Comparison of ENCODE assay signal across 17 cellular contexts in the genomic region with DNA sequence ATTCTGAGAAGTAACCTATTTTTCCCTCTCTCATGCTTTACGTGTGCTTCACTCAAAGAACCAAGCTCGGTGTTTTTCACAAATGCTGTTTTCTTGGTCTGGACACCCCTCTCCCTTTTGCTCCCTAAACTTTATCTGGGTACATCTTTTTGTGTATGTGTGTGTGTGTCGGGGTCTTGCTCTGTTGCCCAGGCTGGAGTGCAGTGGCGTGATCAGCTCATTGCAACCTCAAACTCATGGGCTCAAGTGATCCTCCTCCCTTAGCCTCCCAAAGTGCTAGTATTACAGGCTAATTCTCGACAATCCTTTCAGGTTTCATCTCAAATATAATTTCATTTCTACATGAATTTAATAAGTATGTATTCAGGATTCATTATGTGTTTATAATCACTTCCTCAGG.
"Had no signal": no experiment of that assay in that cellular context is flagged by ENCODE, and none has a peak within 500 bp of the region (broad histone marks: within the 10 kb centered on the region; RNA-seq: fewer than 3 reads in every experiment).

No MANE protein-coding gene starts in this region.

- H3K79me2 ChIP-seq: parathyroid adenoma had no signal

- H3K27me3 ChIP-seq: esophagus squamous epithelium, gastroesophageal sphincter, suprapubic skin, thyroid gland had no signal

- H3K9ac ChIP-seq: parathyroid adenoma had no signal

- DNase-seq: dermis blood vessel endothelial cell; esophagus squamous epithelium; foreskin fibroblast; glutamatergic neuron; islet precursor cell; mammary epithelial cell; naive thymus-derived CD4-positive, alpha-beta T cell; nephron progenitor cell; stimulated activated CD4-positive, alpha-beta T cell treated with anti-CD3 and anti-CD28 coated beads, Interleukin-12 subunit alpha, Interleukin-12 subunit beta, amount 100 ng/mL, for 4 hours; stimulated activated naive CD8-positive, alpha-beta T cell treated with anti-CD3 and anti-CD28 coated beads, Interleukin-15, Interleukin-2, amounts not matched to agents 100 U/mL and 50 U/mL, for 24 hours; thyroid gland had no signal

- H3K27ac Mint-ChIP-seq: nephron progenitor cell, type B pancreatic cell had no signal

- H3K4me3 Mint-ChIP-seq: naive thymus-derived CD4-positive, alpha-beta T cell; nephron progenitor cell; type B pancreatic cell had no signal

- H2AFZ ChIP-seq: parathyroid adenoma had no signal

- H3K36me3 Mint-ChIP-seq: type B pancreatic cell had no signal

- H3K4me3 ChIP-seq: esophagus squamous epithelium, gastroesophageal sphincter, suprapubic skin, thyroid gland had no signal

- H3K27ac ChIP-seq: esophagus squamous epithelium, gastroesophageal sphincter, parathyroid adenoma, suprapubic skin, thyroid gland had no signal

- FAIRE-seq: small intestine, urothelium cell line had no signal

- H3K4me1 ChIP-seq: esophagus squamous epithelium, gastroesophageal sphincter, parathyroid adenoma, suprapubic skin, thyroid gland had no signal

- H3K9me3 Mint-ChIP-seq: naive thymus-derived CD4-positive, alpha-beta T cell; type B pancreatic cell had no signal

- H3K9me3 ChIP-seq: esophagus squamous epithelium, gastroesophageal sphincter, suprapubic skin, thyroid gland had no signal

- H3K36me3 ChIP-seq: suprapubic skin, thyroid gland had no signal

- H3K27me3 Mint-ChIP-seq: naive thymus-derived CD4-positive, alpha-beta T cell; type B pancreatic cell had no signal
